Comparison of ENCODE assay signal across 8 cellular contexts in the genomic region with DNA sequence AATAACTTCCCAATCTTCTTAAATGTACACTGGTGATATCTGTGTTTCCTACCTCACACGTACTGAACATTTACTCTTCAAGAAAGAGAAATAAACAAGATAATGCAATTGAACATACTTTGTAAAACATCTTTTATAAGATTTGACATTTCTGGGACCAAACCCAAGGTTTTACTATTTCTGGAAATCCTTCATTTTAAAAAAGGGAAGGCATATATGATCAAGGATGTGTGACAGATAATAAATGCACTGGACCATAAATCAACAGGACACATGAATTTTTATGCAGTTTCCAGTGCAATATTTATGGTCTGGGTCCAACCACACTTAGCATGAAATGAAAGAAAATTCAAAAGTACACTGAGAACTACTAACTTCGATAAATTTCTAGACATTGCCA.
"Had no signal": no experiment of that assay in that cellular context is flagged by ENCODE, and none has a peak within 500 bp of the region (broad histone marks: within the 10 kb centered on the region; RNA-seq: fewer than 3 reads in every experiment).

No MANE protein-coding gene starts in this region.

- DNase-seq: GDM1, GF-D8 had no signal

- H3K4me3 ChIP-seq: GM12878 had no signal

- FAIRE-seq: G401.6, GM12878, GM12891, GM12892, GM18507, GM19239 had no signal

- ATAC-seq: GM12878 had no signal
